In the genomic region with DNA sequence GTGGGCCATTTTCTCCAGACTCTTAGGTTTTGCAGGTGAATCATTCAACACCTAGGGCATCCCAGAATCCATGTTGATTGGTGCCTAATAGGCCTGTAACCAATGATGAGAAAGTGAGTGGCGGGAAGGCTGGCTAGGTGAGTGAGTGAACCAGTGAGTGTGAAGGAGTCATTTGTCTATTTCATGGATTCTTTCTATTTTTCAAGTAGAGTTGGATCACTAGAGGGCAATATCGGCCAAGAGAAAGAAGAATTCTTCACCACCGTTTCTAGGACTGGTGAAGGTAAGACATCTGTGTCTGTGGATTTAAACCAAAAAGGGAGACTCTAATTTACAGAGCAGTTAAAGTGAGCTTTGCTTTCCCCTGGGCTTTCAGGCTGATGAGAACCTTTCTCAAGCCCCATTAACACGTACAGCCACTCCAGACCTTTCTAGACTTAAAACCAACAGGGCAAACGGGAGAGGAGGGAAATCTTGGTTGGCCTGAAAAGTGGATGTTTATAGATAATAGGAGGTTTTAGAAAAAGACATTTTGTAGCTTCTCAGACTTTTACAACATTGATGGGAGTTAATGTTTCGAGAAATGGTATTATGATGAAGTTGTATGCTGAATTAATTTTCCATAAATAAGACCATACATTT, we compare ENCODE assay signal across 8 cellular contexts.
DNase-seq lines count a peak whose midpoint lies in the region; ATAC-seq, FAIRE-seq and TF ChIP-seq lines count a peak whose summit lies in the region.

No MANE protein-coding gene starts in this region.

- H3K79me2 ChIP-seq in keratinocyte (ENCODE audit: control insufficient read depth, insufficient read depth, low read length) = no peaks in the 10 kb centered on the region

- ATAC-seq in upper lobe of right lung = peak; percentile 48
- ATAC-seq in GM19455 (IDR thresholded peaks at IDR 0.05; ENCODE audit: unreplicated experiment) = no peak
- ATAC-seq in GM21526 (IDR thresholded peaks at IDR 0.05; ENCODE audit: low FRiP score, unreplicated experiment) = no peak

- no peaks in the 10 kb centered on the region for H3K36me3 ChIP-seq in adipocyte (ENCODE audit: control insufficient read depth, insufficient read depth, low read length, severe bottlenecking)
- no peaks in the 10 kb centered on the region for H3K36me3 ChIP-seq in keratinocyte (ENCODE audit: control insufficient read depth in 2 of 2, extremely low read depth in 1 of 2, insufficient read depth in 2 of 2, low read length in 2 of 2)
- no peaks in the 10 kb centered on the region for H3K36me3 ChIP-seq in upper lobe of right lung

- H3K9me1 ChIP-seq in keratinocyte (ENCODE audit: control insufficient read depth, extremely low read depth, insufficient read depth, low read length) = no peaks in the 10 kb centered on the region

- H3K4me2 ChIP-seq in keratinocyte (ENCODE audit: control insufficient read depth, extremely low read depth, insufficient read depth, low read depth, low read length) = no peak overlapping the region

- no peak overlapping the region for H2AFZ ChIP-seq in keratinocyte (ENCODE audit: control insufficient read depth, low read length)

- no peak overlapping the region for H3K27ac ChIP-seq in keratinocyte (ENCODE audit: control insufficient read depth, insufficient read depth, low read length)
- no peak overlapping the region for H3K27ac ChIP-seq in upper lobe of right lung

- intact Hi-C loops in upper lobe of right lung (cut with DNase I) = no loop called here

- peak; percentile 71 for FAIRE-seq in keratinocyte (lab: Jason Lieb, UNC)

- peak; percentile 51 for DNase-seq in Ammon's horn (ENCODE audit: low spot score)
- peak; percentile 24 for DNase-seq in NCI-H1092 (lab: John Stamatoyannopoulos, UW)
- peak; percentile 86 for DNase-seq in adipocyte (ENCODE audit: low read depth)
- no peak for DNase-seq in keratinocyte (ENCODE audit: low read depth, low spot score)
- DNase-seq in upper lobe of right lung = no peak

- H3K27me3 ChIP-seq in adipocyte (replicated peaks; ENCODE audit: control insufficient read depth, insufficient read depth, low read length) (peaks cover 38% of the 10 kb centered on the region), keratinocyte (ENCODE audit: control insufficient read depth, extremely low read depth, insufficient read depth, low read length) (no peaks in the 10 kb centered on the region), upper lobe of right lung (no peaks in the 10 kb centered on the region)

- dilution Hi-C loops in keratinocyte (cut with MboI; ENCODE audit: extremely low pct_ligation_motif_present, low sequenced_read_pairs) = no loop called here

- H3K4me3 ChIP-seq in adipocyte (ENCODE audit: low read length) (no peak overlapping the region), keratinocyte (ENCODE audit: control insufficient read depth in 2 of 3, extremely low read depth in 1 of 3, insufficient read depth in 2 of 3, low read depth in 1 of 3, low read length in 3 of 3) (no peak overlapping the region), upper lobe of right lung (no peak overlapping the region)

- H3K9ac ChIP-seq in adipocyte (ENCODE audit: low read length) (no peak overlapping the region), keratinocyte (ENCODE audit: control insufficient read depth, extremely low read depth, insufficient read depth, low read length) (no peak overlapping the region)

- H3K4me1 ChIP-seq in adipocyte (ENCODE audit: control insufficient read depth, insufficient read depth, low read length) = no peaks in the 10 kb centered on the region
- H3K4me1 ChIP-seq in keratinocyte (ENCODE audit: control insufficient read depth, extremely low read depth, insufficient read depth, low read length) = no peaks in the 10 kb centered on the region
- no peaks in the 10 kb centered on the region for H3K4me1 ChIP-seq in upper lobe of right lung

- no peaks in the 10 kb centered on the region for H3K9me3 ChIP-seq in adipocyte (ENCODE audit: control insufficient read depth, low read length)
- H3K9me3 ChIP-seq in keratinocyte (ENCODE audit: control insufficient read depth, low read depth, low read length) = no peaks in the 10 kb centered on the region
- H3K9me3 ChIP-seq in upper lobe of right lung = no peaks in the 10 kb centered on the region

- TF ChIP-seq CTCF in GM12873 (IDR thresholded peaks at IDR 0.05; ENCODE audit: insufficient read depth, low read depth, low read length, missing control alignments) = peak; percentile 54
- TF ChIP-seq CTCF in keratinocyte (optimal IDR thresholded peaks at IDR 0.05 in 1 of 3, IDR thresholded peaks at IDR 0.05 in 1 of 3, conservative IDR thresholded peaks at IDR 0.05 in 1 of 3; ENCODE audit: extremely low read depth in 1 of 3, insufficient read depth in 2 of 3, low read length in 3 of 3) = peak; percentile 17 to 46 (median 25)
- TF ChIP-seq CTCF in upper lobe of right lung (IDR thresholded peaks at IDR 0.05) = peak; percentile 33

- no peaks in the 10 kb centered on the region for H4K20me1 ChIP-seq in keratinocyte (ENCODE audit: control insufficient read depth, extremely low read depth, insufficient read depth, low read length)

Comparison
In these comparisons a context has a peak if more than half of its experiments do, and no peak if none do; other contexts are left out.
1. DNase-seq: peak in Ammon's horn (single experiment), NCI-H1092 (single experiment) and adipocyte (single experiment); none in keratinocyte (single experiment) and upper lobe of right lung (single experiment).
2. Peak in every context shown above with its lines, with median percentiles within 50 percentile points of each other: CTCF ChIP-seq.